8 cellular contexts compared by ENCODE assay signal in genomic region chr7:118183254-118183585, GRCh38. TPM values are rescaled to one million over a fixed set of nuclear protein-coding genes. Genes with fewer than 3 reads are reported as not detected.
DNase-seq lines count a peak whose midpoint lies in the region; ATAC-seq and TF ChIP-seq lines count a peak whose summit lies in the region.

No MANE protein-coding gene starts in this region.

- H3K36me3 Mint-ChIP-seq in progenitor cell of endocrine pancreas (ENCODE audit: insufficient read depth) = peaks cover 10% of the 10 kb centered on the region

- H3K36me3 ChIP-seq in ACC112 (ENCODE audit: insufficient read depth, low read length) (peaks cover 21% of the 10 kb centered on the region), fibroblast of lung (ENCODE audit: control insufficient read depth, insufficient read depth, low read length) (no peaks in the 10 kb centered on the region)

- TF ChIP-seq CTCF in fibroblast of lung (conservative IDR thresholded peaks at IDR 0.05 in 1 of 2, IDR thresholded peaks at IDR 0.05 in 1 of 2; ENCODE audit: low read depth in 1 of 2, low read length in 2 of 2) (no peak), progenitor cell of endocrine pancreas (IDR thresholded peaks at IDR 0.05; ENCODE audit: unreplicated experiment) (no peak), GM10248 (IDR thresholded peaks at IDR 0.05; ENCODE audit: control extremely low read depth, extremely low read depth, low read depth, missing control alignments) (no peak)

- peak overlapping the region; percentile 95 for H3K4me2 ChIP-seq in fibroblast of lung (ENCODE audit: extremely low read depth, insufficient read depth, low read length)

- no peaks in the 10 kb centered on the region for H3K9me3 Mint-ChIP-seq in progenitor cell of endocrine pancreas (ENCODE audit: low read depth)

- H3K4me3 Mint-ChIP-seq in progenitor cell of endocrine pancreas (ENCODE audit: low read depth) = peak overlapping the region; percentile 94

- no peaks in the 10 kb centered on the region for H4K20me1 ChIP-seq in fibroblast of lung (ENCODE audit: control insufficient read depth, extremely low read depth, insufficient read depth, low read length)

- DNase-seq in SW480 (ENCODE audit: low spot score) (peak; percentile 6), fibroblast of lung (ENCODE audit: low read depth in 2 of 2) (peak in 1 of 2 donors; percentile 3), progenitor cell of endocrine pancreas (ENCODE audit: low spot score, unreplicated experiment) (no peak), NCI-H345 (lab: John Stamatoyannopoulos, UW) (no peak), NCI-H2171 (lab: John Stamatoyannopoulos, UW) (no peak), GM10248 (ENCODE audit: extremely low spot score) (no peak)

- peak; percentile 2 for ATAC-seq in GM18498 (IDR thresholded peaks at IDR 0.05; ENCODE audit: unreplicated experiment)

- CTCF ChIA-PET in GM10248 (lab: Yijun Ruan, JAX) = no interaction called here

- H3K9me3 ChIP-seq in fibroblast of lung (ENCODE audit: control insufficient read depth, insufficient read depth, low read depth, low read length) = no peaks in the 10 kb centered on the region

- H3K27me3 ChIP-seq in ACC112 (ENCODE audit: insufficient read depth, low read length) (no peaks in the 10 kb centered on the region), fibroblast of lung (ENCODE audit: control insufficient read depth, insufficient read depth, low read length) (no peaks in the 10 kb centered on the region)

- peak overlapping the region; percentile 97 for H2AFZ ChIP-seq in ACC112 (ENCODE audit: low read length, unreplicated experiment)
- H2AFZ ChIP-seq in fibroblast of lung (ENCODE audit: low read length) = peak overlapping the region; percentile 92

- no peaks in the 10 kb centered on the region for H3K27me3 Mint-ChIP-seq in progenitor cell of endocrine pancreas

- H3K4me1 ChIP-seq in ACC112 (ENCODE audit: control insufficient read depth, insufficient read depth, low read length, unreplicated experiment) = peaks cover 22% of the 10 kb centered on the region
- H3K4me1 ChIP-seq in fibroblast of lung (ENCODE audit: control insufficient read depth, extremely low read depth, insufficient read depth, low read length) = peaks cover 6% of the 10 kb centered on the region

- H3K4me3 ChIP-seq in ACC112 (ENCODE audit: low read depth, low read length) (peak overlapping the region; percentile 99), fibroblast of lung (replicated peaks in 1 of 4; ENCODE audit: control extremely low read depth in 1 of 4, insufficient read depth in 1 of 4, low read depth in 3 of 4, low read length in 4 of 4) (peak overlapping the region; percentile 80 to 93 (median 85))

- peak overlapping the region; percentile 81 for H3K27ac ChIP-seq in ACC112 (ENCODE audit: low read depth, low read length)
- peak overlapping the region; percentile 96 for H3K27ac ChIP-seq in fibroblast of lung (ENCODE audit: insufficient read depth, low read length)

- POLR2A ChIA-PET in GM10248 (lab: Yijun Ruan, JAX) = no interaction called here

- H3K79me2 ChIP-seq in ACC112 (ENCODE audit: control insufficient read depth, insufficient read depth, low read length, unreplicated experiment) (peaks cover 51% of the 10 kb centered on the region), fibroblast of lung (ENCODE audit: control insufficient read depth, insufficient read depth, low read length) (peaks cover 30% of the 10 kb centered on the region)

- peak overlapping the region; percentile 94 for H3K9ac ChIP-seq in fibroblast of lung (ENCODE audit: insufficient read depth, low read length)

- peak overlapping the region; percentile 100 for H3K27ac Mint-ChIP-seq in progenitor cell of endocrine pancreas

- H3K4me1 Mint-ChIP-seq in progenitor cell of endocrine pancreas (ENCODE audit: low read depth) = peaks cover 20% of the 10 kb centered on the region

RNA-seq across cellular contexts. Expression of gene LSM8, which starts 0.7 kb away (rescaled TPM):
- total RNA-seq in fibroblast of lung (36.8 and 39.5 TPM in 2 replicates), progenitor cell of endocrine pancreas (45.8 and 49.5 TPM in 2 replicates)
- 55.0 and 61.8 TPM in 2 replicates for polyA plus RNA-seq in fibroblast of lung
- polyA plus RNA-seq in fibroblast of lung (2012) = 24.7 and 28.4 TPM in 2 replicates
- 16.6 and 25.4 TPM in 2 replicates for polyA minus RNA-seq in fibroblast of lung (ENCODE audit: low replicate concordance)

RNA-seq across cellular contexts. Expression of gene ANKRD7, which starts 41.3 kb away (rescaled TPM):
- total RNA-seq in fibroblast of lung (2.3 and 2.8 TPM in 2 replicates), progenitor cell of endocrine pancreas (not detected in 2 replicates)
- polyA plus RNA-seq in fibroblast of lung = 0.10 and 0.40 TPM in 2 replicates
- polyA plus RNA-seq in fibroblast of lung (2012) = 0.46 and 0.52 TPM in 2 replicates
- polyA minus RNA-seq in fibroblast of lung (ENCODE audit: low replicate concordance) = not detected in 2 replicates
